Comparison of ENCODE assay signal across 8 cellular contexts in genomic region chr7:75914655-75915415, GRCh38. TPM values are rescaled to one million over a fixed set of nuclear protein-coding genes. Genes with fewer than 3 reads are reported as not detected.
DNase-seq lines count a peak whose midpoint lies in the region; ATAC-seq and TF ChIP-seq lines count a peak whose summit lies in the region.

Gene POR (plus strand): TSS chr7:75915155. CDS start chr7:75954002, 38,847 bp downstream.

- H3K9me3 ChIP-seq in KOPT-K1 (ENCODE audit: insufficient read depth, low read length, poor library complexity, severe bottlenecking), result no peaks in the 10 kb centered on the region
- no peaks in the 10 kb centered on the region for H3K9me3 ChIP-seq in Peyer's patch
- no peaks in the 10 kb centered on the region for H3K9me3 ChIP-seq in esophagus squamous epithelium

- no peaks in the 10 kb centered on the region for H3K9me3 Mint-ChIP-seq in naive B cell
- no peaks in the 10 kb centered on the region for H3K9me3 Mint-ChIP-seq in stimulated activated effector memory CD8-positive, alpha-beta T cell treated with anti-CD3 and anti-CD28 coated beads, Interleukin-12 subunit alpha, Interleukin-12 subunit beta, amount 100 ng/mL, for 72 hours

- intact Hi-C loops in esophagus squamous epithelium (cut with DNase I), result no loop called here

- H3K4me3 ChIP-seq in Peyer's patch (peak within 1 kb of the TSS; percentile 80 to 100 (median 92)), esophagus squamous epithelium (peak within 1 kb of the TSS; percentile 93 to 100 (median 96))

- H3K27me3 Mint-ChIP-seq in naive B cell, result no peaks in the 10 kb centered on the region

- ATAC-seq in GM21786 (IDR thresholded peaks at IDR 0.05; ENCODE audit: unreplicated experiment), result peak; percentile 91
- ATAC-seq in naive B cell (ENCODE audit: low read depth in 2 of 2), result peak; percentile 94 to 95
- peak; percentile 94 for ATAC-seq in stimulated activated effector memory CD8-positive, alpha-beta T cell treated with anti-CD3 and anti-CD28 coated beads, Interleukin-12 subunit alpha, Interleukin-12 subunit beta, amount 100 ng/mL, for 72 hours

- H3K4me1 Mint-ChIP-seq in naive B cell, result peaks cover 15 to 43% (median 30%) of the 10 kb centered on the region in 3 donors
- H3K4me1 Mint-ChIP-seq in stimulated activated effector memory CD8-positive, alpha-beta T cell treated with anti-CD3 and anti-CD28 coated beads, Interleukin-12 subunit alpha, Interleukin-12 subunit beta, amount 100 ng/mL, for 72 hours, result peaks cover 14% of the 10 kb centered on the region

- DNase-seq in DMS79 treated with DMSO at 0.1 percent for 48 hours (lab: John Stamatoyannopoulos, UW), result peak; percentile 92
- peak; percentile 92 to 98 (median 98) for DNase-seq in Peyer's patch
- peak; percentile 98 for DNase-seq in activated T-helper 1 cell treated with Interleukin-2 at 50 U/mL for 16 hours (ENCODE audit: low read depth)
- peak; percentile 61 for DNase-seq in esophagus squamous epithelium (lab: John Stamatoyannopoulos, UW)
- DNase-seq in naive B cell, result peak; percentile 100
- DNase-seq in stimulated activated effector memory CD8-positive, alpha-beta T cell treated with anti-CD3 and anti-CD28 coated beads, Interleukin-12 subunit alpha, Interleukin-12 subunit beta, amount 100 ng/mL, for 72 hours (ENCODE audit: low spot score in 2 of 2), result peak; percentile 99 to 100

- H3K27ac Mint-ChIP-seq in naive B cell, result peak within 1 kb of the TSS; percentile 91 to 98 (median 96)
- H3K27ac Mint-ChIP-seq in stimulated activated effector memory CD8-positive, alpha-beta T cell treated with anti-CD3 and anti-CD28 coated beads, Interleukin-12 subunit alpha, Interleukin-12 subunit beta, amount 100 ng/mL, for 72 hours, result peak within 1 kb of the TSS; percentile 83

- H3K36me3 ChIP-seq in KOPT-K1 (ENCODE audit: insufficient read depth, low read length) (no peaks in the 10 kb centered on the region), Peyer's patch (no peaks in the 10 kb centered on the region), esophagus squamous epithelium (no peaks in the 10 kb centered on the region)

- TF ChIP-seq CTCF in Peyer's patch (IDR thresholded peaks at IDR 0.05) (peak in 5 of 6 experiments; percentile 13 to 35 (median 27)), esophagus squamous epithelium (IDR thresholded peaks at IDR 0.05) (peak in 5 of 6 experiments; percentile 26 to 55 (median 38))

- H3K4me1 ChIP-seq in Peyer's patch (peaks cover 0 to 16% (median 4%) of the 10 kb centered on the region in 4 donors), esophagus squamous epithelium (peaks cover 11 to 47% (median 12%) of the 10 kb centered on the region in 3 donors)

- TF ChIP-seq POLR2A in Peyer's patch (IDR thresholded peaks at IDR 0.05) (peak; percentile 99 to 100), esophagus squamous epithelium (IDR thresholded peaks at IDR 0.05) (peak in 3 of 4 donors; percentile 79 to 99 (median 99))

- no peaks in the 10 kb centered on the region for H3K36me3 Mint-ChIP-seq in naive B cell
- peaks cover 13% of the 10 kb centered on the region for H3K36me3 Mint-ChIP-seq in stimulated activated effector memory CD8-positive, alpha-beta T cell treated with anti-CD3 and anti-CD28 coated beads, Interleukin-12 subunit alpha, Interleukin-12 subunit beta, amount 100 ng/mL, for 72 hours

- peak within 1 kb of the TSS; percentile 70 for H3K27ac ChIP-seq in KOPT-K1 (ENCODE audit: low read depth, low read length, poor library complexity, severe bottlenecking)
- H3K27ac ChIP-seq in Peyer's patch, result peak within 1 kb of the TSS; percentile 92 to 96 (median 96)
- peak within 1 kb of the TSS; percentile 93 to 98 (median 94) for H3K27ac ChIP-seq in esophagus squamous epithelium

- no peaks in the 10 kb centered on the region for H3K27me3 ChIP-seq in Peyer's patch
- H3K27me3 ChIP-seq in esophagus squamous epithelium, result no peaks in the 10 kb centered on the region

- peak within 1 kb of the TSS; percentile 82 to 96 (median 94) for H3K4me3 Mint-ChIP-seq in naive B cell
- H3K4me3 Mint-ChIP-seq in stimulated activated effector memory CD8-positive, alpha-beta T cell treated with anti-CD3 and anti-CD28 coated beads, Interleukin-12 subunit alpha, Interleukin-12 subunit beta, amount 100 ng/mL, for 72 hours, result peak within 1 kb of the TSS; percentile 81

- 0% methylated on average over 1 of the region's 82 CpGs; no CpG with 5 or more reads in 1 of the 2 donors for WGBS in esophagus squamous epithelium, 2 donors

RNA-seq across cellular contexts. Expression of gene POR, which starts in this region (rescaled TPM):
- 100 to 1,000 TPM in 3 of 4 donors, 10 to 100 TPM in 1; 67.7 to 625 (median 451) TPM for total RNA-seq in Peyer's patch
- total RNA-seq in esophagus squamous epithelium, result 100 to 1,000 TPM in 1 of 4 donors, 10 to 100 TPM in 3; 71.0 to 116 (median 81.6) TPM
- 10 to 100 TPM in 5 of 6 donors, 1 to 10 TPM in 1; 7.6 to 50.0 (median 35.4) TPM for polyA plus RNA-seq in naive B cell (ENCODE audit: low read depth in 6 of 6)

Comparison
In these comparisons a context has a peak if more than half of its experiments do, and no peak if none do; other contexts are left out.
1. Peak in every context shown above with its lines: DNase-seq, ATAC-seq, H3K4me3 ChIP-seq and H3K27ac ChIP-seq.